Comparison of ENCODE assay signal across 12 cellular contexts in genomic region chr15:79450648-79451047, GRCh38. TPM values are rescaled to one million over a fixed set of nuclear protein-coding genes. Genes with fewer than 3 reads are reported as not detected.
DNase-seq lines count a peak whose midpoint lies in the region; ATAC-seq and TF ChIP-seq lines count a peak whose summit lies in the region.
"Had no signal": no experiment of that assay in that cellular context is flagged by ENCODE, and none has a peak within 500 bp of the region (broad histone marks: within the 10 kb centered on the region; RNA-seq: fewer than 3 reads in every experiment).

No MANE protein-coding gene starts in this region.

- in situ Hi-C loops in astrocyte of the cerebellum (cut with HindIII; ENCODE audit: low sequenced_read_pairs), result no loop called here

- no peak overlapping the region for H3K27ac ChIP-seq in mesendoderm (ENCODE audit: low read depth, low read length)
- H3K27ac ChIP-seq: heart left ventricle had no signal

- no peaks in the 10 kb centered on the region for H3K79me1 ChIP-seq in mesendoderm (ENCODE audit: low read length)

- DNase-seq in Calu3 (no peak), LHCN-M2 (ENCODE audit: low read depth) (peak; percentile 42), astrocyte of the cerebellum (ENCODE audit: low read depth) (no peak), mesendoderm (peak; percentile 25), RKO (ENCODE audit: low spot score) (no peak), NCI-H345 (lab: John Stamatoyannopoulos, UW) (no peak)
- no peak for DNase-seq in activated CD8-positive, alpha-beta memory T cell treated with anti-CD3 and anti-CD28 coated beads, Interleukin-2, amount 50 U/mL, for 4 hours
- DNase-seq: activated naive CD8-positive, alpha-beta T cell treated with anti-CD3 and anti-CD28 coated beads, Interleukin-2, amount 10 ng/mL, durations not matched to agents 7 days and 5 days; Caco-2; heart left ventricle had no signal

- no peaks in the 10 kb centered on the region for H3K27me3 ChIP-seq in mesendoderm (ENCODE audit: insufficient read depth, low read length, poor library complexity)

- H3K56ac ChIP-seq in mesendoderm (ENCODE audit: low read length), result no peak overlapping the region

- no peak overlapping the region for H2BK120ac ChIP-seq in mesendoderm (ENCODE audit: low read depth, low read length)

- H3K79me2 ChIP-seq in mesendoderm (ENCODE audit: control insufficient read depth, insufficient read depth, low read length), result no peaks in the 10 kb centered on the region

- no peak overlapping the region for H3K27ac Mint-ChIP-seq in Calu3 (ENCODE audit: unreplicated experiment)
- H3K27ac Mint-ChIP-seq: activated naive CD8-positive, alpha-beta T cell treated with anti-CD3 and anti-CD28 coated beads, Interleukin-2, amount 10 ng/mL, durations not matched to agents 7 days and 5 days; memory B cell had no signal

- no peaks in the 10 kb centered on the region for H3K36me3 Mint-ChIP-seq in Calu3 (ENCODE audit: insufficient read depth, unreplicated experiment)
- H3K36me3 Mint-ChIP-seq: activated naive CD8-positive, alpha-beta T cell treated with anti-CD3 and anti-CD28 coated beads, Interleukin-2, amount 10 ng/mL, durations not matched to agents 7 days and 5 days had no signal

- no peak overlapping the region for H3K23ac ChIP-seq in mesendoderm (ENCODE audit: low read length)

- H3K4me3 Mint-ChIP-seq in Calu3 (ENCODE audit: low read depth, unreplicated experiment), result no peak overlapping the region
- H3K4me3 Mint-ChIP-seq: activated naive CD8-positive, alpha-beta T cell treated with anti-CD3 and anti-CD28 coated beads, Interleukin-2, amount 10 ng/mL, durations not matched to agents 7 days and 5 days; memory B cell had no signal

- no CpG with 5 or more reads among the region's 3 CpGs for WGBS in mesendoderm (ENCODE audit: extremely low coverage, insufficient coverage, low lambda C conversion rate)

- no peak overlapping the region for H3K4me2 ChIP-seq in mesendoderm (ENCODE audit: low read length)

- H3K9me3 Mint-ChIP-seq in Calu3 (ENCODE audit: low read depth, unreplicated experiment), result no peaks in the 10 kb centered on the region

- no peak overlapping the region for H3K9ac ChIP-seq in mesendoderm (ENCODE audit: low read length)

- CTCF ChIA-PET in Calu3 (lab: Charles Lee), result interaction anchor here (1.1 kb wide), 1 partner anchor 403 kb away, joined by 3 read pairs; no protein-coding TSS in a partner anchor

- H2BK5ac ChIP-seq in mesendoderm (ENCODE audit: low read length), result no peak overlapping the region

- H2BK15ac ChIP-seq in mesendoderm (replicated peaks; ENCODE audit: low read depth), result no peak overlapping the region

- H2AK5ac ChIP-seq in mesendoderm (ENCODE audit: low read length), result no peak overlapping the region

- no peaks in the 10 kb centered on the region for H3K36me3 ChIP-seq in mesendoderm (ENCODE audit: control insufficient read depth, insufficient read depth, low read length)
- H3K36me3 ChIP-seq: heart left ventricle had no signal

- H4K5ac ChIP-seq in mesendoderm (ENCODE audit: low read length), result no peak overlapping the region

- H3K4ac ChIP-seq in mesendoderm (ENCODE audit: low read depth, low read length), result no peak overlapping the region

- BruUV-seq in Calu3 (replicated peaks; lab: Mats Ljungman, UMichigan), result no TSS peak

- peaks cover 12% of the 10 kb centered on the region for H3K27me3 Mint-ChIP-seq in Calu3 (ENCODE audit: unreplicated experiment)

- H3K4me1 Mint-ChIP-seq in Calu3 (ENCODE audit: low read depth, unreplicated experiment), result no peaks in the 10 kb centered on the region
- H3K4me1 Mint-ChIP-seq: activated naive CD8-positive, alpha-beta T cell treated with anti-CD3 and anti-CD28 coated beads, Interleukin-2, amount 10 ng/mL, durations not matched to agents 7 days and 5 days; memory B cell had no signal

- no peak overlapping the region for H3K4me3 ChIP-seq in astrocyte of the cerebellum (ENCODE audit: low read depth, low read length)
- H3K4me3 ChIP-seq in mesendoderm (ENCODE audit: low read length), result no peak overlapping the region
- H3K4me3 ChIP-seq: heart left ventricle had no signal

- no peaks in the 10 kb centered on the region for H3K4me1 ChIP-seq in mesendoderm (ENCODE audit: control insufficient read depth, low read depth, low read length)
- H3K4me1 ChIP-seq: Caco-2, heart left ventricle had no signal

- no peak overlapping the region for H4K8ac ChIP-seq in mesendoderm (ENCODE audit: low read depth, low read length)

- TF ChIP-seq CTCF in Calu3 (IDR thresholded peaks at IDR 0.05; ENCODE audit: unreplicated experiment) (peak; percentile 22), astrocyte of the cerebellum (IDR thresholded peaks at IDR 0.05; ENCODE audit: low read depth, low read length, missing control alignments) (peak; percentile 33)

- ATAC-seq in GM19023 (IDR thresholded peaks at IDR 0.05; ENCODE audit: unreplicated experiment), result no peak

- intact Hi-C loops in Calu3 (cut with micrococcal nuclease; ENCODE audit: unreplicated experiment), result no loop called here

- no peak overlapping the region for H3K18ac ChIP-seq in mesendoderm (ENCODE audit: low read length)

RNA-seq across cellular contexts. Expression of gene MINAR1, which starts 18.5 kb away (rescaled TPM):
- total RNA-seq in Calu3 (2022), result 2.2 and 2.4 TPM in 2 replicates
- 0.26 and 0.52 TPM in 2 replicates for total RNA-seq in LHCN-M2 (2014; rRNA removed)
- 0.26 TPM for polyA plus RNA-seq in LHCN-M2 (2012)
- polyA plus RNA-seq in mesendoderm (2013, experiment 1 of 2), result 0.28 TPM
- 0.25 TPM for polyA plus RNA-seq in mesendoderm (2013, experiment 2 of 2)

Comparison
In these comparisons a context has a peak if more than half of its experiments do, and no peak if none do; other contexts are left out.
1. DNase-seq: peak in LHCN-M2 (single experiment) and mesendoderm (single experiment); none in Calu3 (single experiment), astrocyte of the cerebellum (single experiment), activated CD8-positive, alpha-beta memory T cell treated with anti-CD3 and anti-CD28 coated beads, Interleukin-2, amount 50 U/mL, for 4 hours (single experiment), RKO (single experiment) and NCI-H345 (single experiment).